ENCODE assay signal across 8 cellular contexts in the genomic region with DNA sequence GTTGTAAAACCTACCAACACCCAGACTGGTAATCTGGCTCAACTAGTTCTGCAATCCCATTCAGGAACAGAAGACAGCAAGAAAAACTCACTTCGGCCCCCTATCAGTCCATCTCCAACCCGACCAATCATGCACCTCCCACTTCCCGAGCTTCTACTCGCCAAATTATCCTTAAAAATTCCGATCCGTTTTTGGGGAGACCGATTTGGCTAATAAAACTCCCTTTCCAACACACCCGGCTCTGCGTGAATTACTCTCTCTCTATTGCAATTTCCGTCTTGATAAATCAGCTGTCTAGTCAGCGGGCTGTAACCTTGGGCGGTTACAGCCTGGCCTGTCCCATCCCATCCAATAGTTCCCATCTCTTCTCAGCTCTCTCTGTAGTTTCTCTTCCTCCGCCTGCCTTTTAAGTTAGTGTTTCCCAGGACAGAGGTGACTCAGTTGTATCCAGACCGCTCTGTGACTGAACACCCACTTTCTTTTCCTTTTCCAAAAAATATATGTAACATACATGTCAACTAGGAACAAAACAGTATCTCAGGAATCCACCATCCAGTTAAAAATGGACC. TPM values are rescaled to one million over a fixed set of nuclear protein-coding genes. Genes with fewer than 3 reads are reported as not detected.
A peak's percentile ranks its signal among the peaks of the same experiment; 100 is the strongest.
DNase-seq lines count a peak whose midpoint lies in the region; ATAC-seq, FAIRE-seq and TF ChIP-seq lines count a peak whose summit lies in the region.

No MANE protein-coding gene starts in this region.

- H3K79me1 ChIP-seq in trophoblast cell (ENCODE audit: low read length), result peaks cover 12% of the 10 kb centered on the region

- H3K27me3 ChIP-seq in trophoblast cell (ENCODE audit: insufficient read depth, low read length), result no peaks in the 10 kb centered on the region

- WGBS in trophoblast cell (ENCODE audit: extremely low coverage, insufficient coverage, insufficient read length), result no CpG with 5 or more reads among the region's 14 CpGs

- H3K4me2 ChIP-seq in trophoblast cell (ENCODE audit: low read length), result peak overlapping the region; percentile 66

- no peak overlapping the region for H3K23ac ChIP-seq in trophoblast cell (ENCODE audit: low read length)

- H3K27ac Mint-ChIP-seq in activated naive CD8-positive, alpha-beta T cell treated with anti-CD3 and anti-CD28 coated beads for 36 hours, result peak overlapping the region; percentile 93

- intact Hi-C loops in Right ventricle myocardium superior (cut with DNase I), result no loop called here

- H3K9ac ChIP-seq in trophoblast cell (ENCODE audit: low read length), result peak overlapping the region; percentile 80

- H3K9me3 ChIP-seq in trophoblast cell (ENCODE audit: insufficient read depth, low read depth, low read length), result no peaks in the 10 kb centered on the region

- peak overlapping the region; percentile 81 for H3K14ac ChIP-seq in trophoblast cell (ENCODE audit: low read length)

- peaks cover 8 to 15% of the 10 kb centered on the region in 2 experiments for H3K4me1 ChIP-seq in trophoblast cell (ENCODE audit: control insufficient read depth in 1 of 2, insufficient read depth in 2 of 2, low read length in 2 of 2)

- no peak for FAIRE-seq in H54 (lab: Jason Lieb, UNC)

- peak overlapping the region; percentile 91 for H4K91ac ChIP-seq in trophoblast cell (ENCODE audit: low read depth, low read length)

- H3K36me3 Mint-ChIP-seq in activated naive CD8-positive, alpha-beta T cell treated with anti-CD3 and anti-CD28 coated beads for 36 hours, result peaks cover 25% of the 10 kb centered on the region

- no peaks in the 10 kb centered on the region for H3K27me3 Mint-ChIP-seq in activated naive CD8-positive, alpha-beta T cell treated with anti-CD3 and anti-CD28 coated beads for 36 hours

- DNase-seq in NCI-H345 (lab: John Stamatoyannopoulos, UW) (peak; percentile 1), NCI-H345 treated with DMSO at 0.1 percent for 48 hours (lab: John Stamatoyannopoulos, UW; ENCODE audit: unreplicated experiment) (no peak), H54 (ENCODE audit: insufficient read length, low spot score) (peak; percentile 64), MV-4-11 (lab: John Stamatoyannopoulos, UW) (peak; percentile 81), Right ventricle myocardium superior (no peak), trophoblast cell (peak; percentile 47 to 63)
- DNase-seq in activated naive CD8-positive, alpha-beta T cell treated with anti-CD3 and anti-CD28 coated beads for 36 hours, result peak; percentile 25

- no peak overlapping the region for H2BK12ac ChIP-seq in trophoblast cell (ENCODE audit: low read length)

- H2BK5ac ChIP-seq in trophoblast cell (ENCODE audit: low read depth, low read length, poor library complexity), result peak overlapping the region; percentile 90

- H3K36me3 ChIP-seq in trophoblast cell (ENCODE audit: control insufficient read depth in 1 of 2, insufficient read depth in 2 of 2, low read length in 2 of 2), result peaks cover under 1 to 2% of the 10 kb centered on the region in 2 experiments

- H3K4me1 Mint-ChIP-seq in activated naive CD8-positive, alpha-beta T cell treated with anti-CD3 and anti-CD28 coated beads for 36 hours, result peaks cover 43% of the 10 kb centered on the region

- H3K79me2 ChIP-seq in trophoblast cell (ENCODE audit: control insufficient read depth, insufficient read depth, low read length, poor library complexity), result peaks cover 11% of the 10 kb centered on the region

- no peak for TF ChIP-seq POLR2A in H54 (IDR thresholded peaks at IDR 0.05; ENCODE audit: low read depth, low read length)

- H3K4ac ChIP-seq in trophoblast cell (ENCODE audit: low read depth, low read length), result peak overlapping the region; percentile 29

- H2AK5ac ChIP-seq in trophoblast cell (ENCODE audit: low read length), result peak overlapping the region; percentile 52

- H3K4me3 ChIP-seq in trophoblast cell (ENCODE audit: low read depth, low read length), result peak overlapping the region; percentile 64

- H3K4me3 Mint-ChIP-seq in activated naive CD8-positive, alpha-beta T cell treated with anti-CD3 and anti-CD28 coated beads for 36 hours, result peak overlapping the region; percentile 94

- H2AFZ ChIP-seq in trophoblast cell (ENCODE audit: insufficient read depth, low read length, poor library complexity), result peak overlapping the region; percentile 56

- no peaks in the 10 kb centered on the region for H3K9me3 Mint-ChIP-seq in activated naive CD8-positive, alpha-beta T cell treated with anti-CD3 and anti-CD28 coated beads for 36 hours

- H3K27ac ChIP-seq in trophoblast cell (ENCODE audit: low read depth, low read length), result peak overlapping the region; percentile 85

- ATAC-seq in Right ventricle myocardium superior (ENCODE audit: poor library complexity) (peak; percentile 39), HG03159 (IDR thresholded peaks at IDR 0.05; ENCODE audit: unreplicated experiment) (no peak)

- H4K12ac ChIP-seq in trophoblast cell (ENCODE audit: low read depth, low read length), result peak overlapping the region; percentile 90

- H4K8ac ChIP-seq in trophoblast cell (ENCODE audit: low read depth, low read length), result peak overlapping the region; percentile 92

- H2BK120ac ChIP-seq in trophoblast cell (ENCODE audit: insufficient read depth, low read length, poor library complexity), result peak overlapping the region; percentile 95

- H3K18ac ChIP-seq in trophoblast cell (ENCODE audit: low read length), result peak overlapping the region; percentile 63

RNA-seq across cellular contexts. Expression of a gene that starts 0.8 kb away (rescaled TPM):
- total RNA-seq in activated naive CD8-positive, alpha-beta T cell treated with anti-CD3 and anti-CD28 coated beads for 36 hours, result 10 to 100 TPM; 47.5 to 47.6 TPM
- 46.6 TPM for total RNA-seq in Right ventricle myocardium superior
- 26.2 and 28.2 TPM in 2 replicates for polyA plus RNA-seq in trophoblast cell (2013)

Comparison
In these comparisons a context has a peak if more than half of its experiments do, and no peak if none do; other contexts are left out.
1. DNase-seq: peak in NCI-H345 (single experiment), H54 (single experiment), MV-4-11 (single experiment), activated naive CD8-positive, alpha-beta T cell treated with anti-CD3 and anti-CD28 coated beads for 36 hours (single experiment) and trophoblast cell (2 of 2); none in NCI-H345 treated with DMSO at 0.1 percent for 48 hours (single experiment) and Right ventricle myocardium superior (single experiment).